Comparison of ENCODE assay signal across 11 cellular contexts in genomic region chr15:64455951-64456350, GRCh38. TPM values are rescaled to one million over a fixed set of nuclear protein-coding genes. Genes with fewer than 3 reads are reported as not detected.
DNase-seq lines count a peak whose midpoint lies in the region; ATAC-seq and TF ChIP-seq lines count a peak whose summit lies in the region.
"Had no signal": no experiment of that assay in that cellular context is flagged by ENCODE, and none has a peak within 500 bp of the region (broad histone marks: within the 10 kb centered on the region; RNA-seq: fewer than 3 reads in every experiment).

No MANE protein-coding gene starts in this region.

- ATAC-seq in effector memory CD8-positive, alpha-beta T cell (replicated peaks) = no peak
- ATAC-seq in sciatic nerve = no peak
- ATAC-seq: Right ventricle myocardium inferior had no signal

- no peak overlapping the region for H3K4me3 ChIP-seq in HL-60 (replicated peaks; ENCODE audit: insufficient read depth, low read length)
- no peak overlapping the region for H3K4me3 ChIP-seq in OCI-LY3 (ENCODE audit: low read length)
- no peak overlapping the region for H3K4me3 ChIP-seq in retinal pigment epithelial cell (ENCODE audit: low read length)

- no peak overlapping the region for H2AFZ ChIP-seq in OCI-LY3 (ENCODE audit: low read depth, low read length)

- no peaks in the 10 kb centered on the region for H4K20me1 ChIP-seq in OCI-LY3 (ENCODE audit: insufficient read depth, low read length)

- H3K27me3 Mint-ChIP-seq in effector memory CD8-positive, alpha-beta T cell = no peaks in the 10 kb centered on the region
- H3K27me3 Mint-ChIP-seq in immature natural killer cell (ENCODE audit: low read depth in 3 of 3) = peaks cover 0 to 7% (median 0%) of the 10 kb centered on the region in 3 donors

- peaks cover 9 to 11% of the 10 kb centered on the region in 2 donors for H3K4me1 Mint-ChIP-seq in effector memory CD8-positive, alpha-beta T cell (ENCODE audit: low read depth in 2 of 2)
- peaks cover 13% of the 10 kb centered on the region in 2 donors for H3K4me1 Mint-ChIP-seq in immature natural killer cell

- no peak overlapping the region for H3K4me3 Mint-ChIP-seq in effector memory CD8-positive, alpha-beta T cell
- no peak overlapping the region for H3K4me3 Mint-ChIP-seq in immature natural killer cell

- H3K9me3 ChIP-seq in OCI-LY3 (ENCODE audit: insufficient read depth, low read length) = no peaks in the 10 kb centered on the region

- no peaks in the 10 kb centered on the region for H3K79me2 ChIP-seq in OCI-LY3 (ENCODE audit: low read length)

- H3K27ac ChIP-seq in HL-60 (replicated peaks) = peak overlapping the region; percentile 71
- peak overlapping the region; percentile 5; the same call in 1 of the 2 replicates for H3K27ac ChIP-seq in OCI-LY3 (ENCODE audit: low read length)

- intact Hi-C loops in sciatic nerve (cut with DNase I) = no loop called here

- TF ChIP-seq CTCF in HL-60 (IDR thresholded peaks at IDR 0.05; ENCODE audit: insufficient read depth, low read length) = no peak
- TF ChIP-seq CTCF in OCI-LY3 (IDR thresholded peaks at IDR 0.05; ENCODE audit: low read depth, low read length) = no peak
- no peak for TF ChIP-seq CTCF in retinal pigment epithelial cell (conservative IDR thresholded peaks at IDR 0.05; ENCODE audit: low read depth, low read length)

- H3K27ac Mint-ChIP-seq in effector memory CD8-positive, alpha-beta T cell = peak overlapping the region; percentile 67 to 83
- H3K27ac Mint-ChIP-seq in immature natural killer cell = peak overlapping the region in 3 of 6 donors; percentile 42 to 64 (median 46)

- no peaks in the 10 kb centered on the region for H3K9me3 Mint-ChIP-seq in effector memory CD8-positive, alpha-beta T cell
- no peaks in the 10 kb centered on the region for H3K9me3 Mint-ChIP-seq in immature natural killer cell

- H3K27me3 ChIP-seq in HL-60 (ENCODE audit: insufficient read depth, poor library complexity, severe bottlenecking) (no peaks in the 10 kb centered on the region), OCI-LY3 (ENCODE audit: low read depth, low read length) (no peaks in the 10 kb centered on the region)

- H3K4me1 ChIP-seq in OCI-LY3 (ENCODE audit: low read length) = peaks cover 32% of the 10 kb centered on the region

- no peaks in the 10 kb centered on the region for H3K36me3 ChIP-seq in OCI-LY3 (replicated peaks; ENCODE audit: low read depth, low read length)

- H3K9ac ChIP-seq in OCI-LY3 (ENCODE audit: low read length) = no peak overlapping the region

- peak overlapping the region; percentile 24 for H3K4me2 ChIP-seq in OCI-LY3 (ENCODE audit: low read length)

- peaks cover 6% of the 10 kb centered on the region for H3K36me3 Mint-ChIP-seq in effector memory CD8-positive, alpha-beta T cell (ENCODE audit: insufficient read depth)
- peaks cover 0 to 15% (median 13%) of the 10 kb centered on the region in 3 donors for H3K36me3 Mint-ChIP-seq in immature natural killer cell

- DNase-seq in HL-60 (ENCODE audit: low read depth in 1 of 2, low spot score in 1 of 2) (peak in 1 of 2 experiments; percentile 89), retinal pigment epithelial cell (ENCODE audit: low read depth) (peak; percentile 94), sciatic nerve (ENCODE audit: low spot score) (no peak), DMS114 treated with DMSO at 0.1 percent for 48 hours (lab: John Stamatoyannopoulos, UW; ENCODE audit: unreplicated experiment) (no peak), immature natural killer cell (no peak)
- DNase-seq in effector memory CD8-positive, alpha-beta T cell = no peak
- DNase-seq: effector CD8-positive, alpha-beta T cell; islet precursor cell; NCI-H1092 treated with DMSO at 0.1 percent for 48 hours had no signal

RNA-seq across cellular contexts. Expression of gene ZNF609, which starts 4.4 kb away (rescaled TPM):
- total RNA-seq in sciatic nerve = 48.2 TPM
- 10 to 100 TPM in 1 of 3 donors, 1 to 10 TPM in 1, under 1 TPM in 1; 0.04 to 11.3 (median 2.6) TPM for polyA plus RNA-seq in immature natural killer cell
